In the genomic region with DNA sequence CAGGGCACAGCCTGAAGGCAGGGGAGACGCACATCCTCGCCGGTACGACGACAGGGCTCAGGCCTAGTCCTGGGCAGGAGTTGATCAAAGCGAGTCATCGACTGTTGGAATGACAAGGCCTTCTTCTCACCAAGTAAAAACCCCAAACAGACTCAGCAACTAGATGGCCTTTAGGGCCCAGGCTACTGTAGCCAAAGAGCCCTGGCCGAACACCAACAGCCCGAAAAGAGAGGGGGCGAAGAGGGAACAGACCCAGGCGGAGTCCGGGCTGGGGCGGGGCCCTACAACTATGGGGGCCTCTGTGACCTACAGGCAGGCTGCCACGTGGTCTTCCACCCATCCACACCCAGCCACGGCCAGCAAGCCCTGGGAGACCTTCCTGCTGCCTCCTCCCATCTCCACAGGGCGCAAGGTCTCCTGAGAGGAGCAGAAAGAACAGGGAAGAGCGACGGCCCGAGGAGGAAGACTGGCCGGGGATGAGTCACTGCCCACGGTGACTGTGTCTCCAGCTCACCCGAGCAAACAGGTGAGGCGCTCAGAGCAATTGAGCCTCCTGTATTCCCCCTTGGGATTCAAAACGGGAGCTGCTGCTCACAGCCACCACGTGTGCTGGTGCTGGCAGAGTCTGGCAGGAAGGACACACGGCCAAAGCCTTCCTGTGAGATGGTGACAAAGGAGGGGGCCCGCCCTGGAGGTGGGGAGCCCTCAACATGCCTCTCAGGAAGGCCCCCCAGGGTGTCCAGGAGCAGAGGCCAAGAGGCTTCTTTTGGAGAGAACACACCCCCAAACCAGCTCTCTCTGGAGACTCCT, we compare ENCODE assay signal across 8 cellular contexts. TPM values are rescaled to one million over a fixed set of nuclear protein-coding genes. Genes with fewer than 3 reads are reported as not detected.
DNase-seq lines count a peak whose midpoint lies in the region; ATAC-seq, FAIRE-seq and TF ChIP-seq lines count a peak whose summit lies in the region.

No MANE protein-coding gene starts in this region.

- TF ChIP-seq RAD21 in GM12878 (IDR thresholded peaks at IDR 0.05; ENCODE audit: insufficient read depth, low read depth, low read length): no peak

- SMC1A ChIA-PET in GM12878 (lab: Charles Lee; ENCODE audit: uncharacterized antibody, unreplicated experiment): interaction anchor here (1.1 kb wide), 1 partner anchor 47 kb away, joined by 3 read pairs; no protein-coding TSS in a partner anchor

- 63% methylated on average over 27 of the region's 27 CpGs for WGBS in GM12878 (ENCODE audit: insufficient coverage, insufficient replicate concordance, low lambda C conversion rate, missing lambda C conversion rate)

- RAD21 ChIA-PET in GM12878 (lab: Charles Lee; ENCODE audit: unreplicated experiment): no interaction called here

- H3K27ac ChIP-seq in GM12878 (ENCODE audit: control insufficient read depth, insufficient read depth): no peak overlapping the region
- H3K27ac ChIP-seq in left lung: peak overlapping the region; percentile 26 to 53

- no peak overlapping the region for H2AFZ ChIP-seq in GM12878 (ENCODE audit: control insufficient read depth, low read depth, low read length)

- no peak for DNase-seq in stimulated activated naive CD8-positive, alpha-beta T cell treated with anti-CD3 and anti-CD28 coated beads, Interleukin-15, Interleukin-2, amounts not matched to agents 100 U/mL and 50 U/mL, for 24 hours
- no peak for DNase-seq in GM12878 (ENCODE audit: low read depth, low spot score)
- peak in 1 of 2 donors; percentile 82 for DNase-seq in left lung
- no peak for DNase-seq in NCI-H446 treated with DMSO at 0.1 percent for 48 hours (lab: John Stamatoyannopoulos, UW)
- DNase-seq in effector CD8-positive, alpha-beta T cell (lab: John Stamatoyannopoulos, UW): no peak
- DNase-seq in HAP-1 (ENCODE audit: low spot score in 2 of 2): no peak
- no peak for DNase-seq in cortex of kidney (lab: John Stamatoyannopoulos, UW)

- H3K4me3 ChIP-seq in GM12878: no peak overlapping the region
- no peak overlapping the region for H3K4me3 ChIP-seq in left lung
- no peak overlapping the region for H3K4me3 ChIP-seq in HAP-1

- H3K4me1 Mint-ChIP-seq in stimulated activated naive CD8-positive, alpha-beta T cell treated with anti-CD3 and anti-CD28 coated beads, Interleukin-15, Interleukin-2, amounts not matched to agents 100 ng/mL and 50 ng/mL, for 24 hours (ENCODE audit: low read depth): peaks cover 25% of the 10 kb centered on the region

- CTCF ChIA-PET in GM12878 (lab: Yijun Ruan, JAX): no interaction called here

- peaks cover 2% of the 10 kb centered on the region for H3K4me1 ChIP-seq in GM12878 (ENCODE audit: control insufficient read depth, insufficient read depth, low read length)
- H3K4me1 ChIP-seq in left lung: peaks cover 18 to 47% of the 10 kb centered on the region in 2 donors
- H3K4me1 ChIP-seq in HAP-1: no peaks in the 10 kb centered on the region

- peak overlapping the region; percentile 61 for H3K27ac Mint-ChIP-seq in stimulated activated naive CD8-positive, alpha-beta T cell treated with anti-CD3 and anti-CD28 coated beads, Interleukin-15, Interleukin-2, amounts not matched to agents 100 ng/mL and 50 ng/mL, for 24 hours

- no peak overlapping the region for H3K4me3 Mint-ChIP-seq in stimulated activated naive CD8-positive, alpha-beta T cell treated with anti-CD3 and anti-CD28 coated beads, Interleukin-15, Interleukin-2, amounts not matched to agents 100 ng/mL and 50 ng/mL, for 24 hours

- H3K4me2 ChIP-seq in GM12878 (ENCODE audit: control insufficient read depth, insufficient read depth): no peak overlapping the region

- peaks cover 67% of the 10 kb centered on the region for H3K36me3 Mint-ChIP-seq in stimulated activated naive CD8-positive, alpha-beta T cell treated with anti-CD3 and anti-CD28 coated beads, Interleukin-15, Interleukin-2, amounts not matched to agents 100 ng/mL and 50 ng/mL, for 24 hours (ENCODE audit: low read depth)

- no peaks in the 10 kb centered on the region for H3K79me2 ChIP-seq in GM12878 (ENCODE audit: control insufficient read depth, insufficient read depth, low read length)

- no peak for ATAC-seq in stimulated activated naive CD8-positive, alpha-beta T cell treated with anti-CD3 and anti-CD28 coated beads, Interleukin-15, Interleukin-2, amounts not matched to agents 100 U/mL and 50 U/mL, for 24 hours
- ATAC-seq in GM12878: no peak
- no peak for ATAC-seq in left lung

- H3K27me3 ChIP-seq in GM12878 (replicated peaks in 1 of 2; ENCODE audit: control insufficient read depth in 2 of 2, insufficient read depth in 2 of 2, low read length in 1 of 2) (no peaks in the 10 kb centered on the region), left lung (no peaks in the 10 kb centered on the region), HAP-1 (ENCODE audit: low read depth) (no peaks in the 10 kb centered on the region)

- H3K9me3 ChIP-seq in GM12878 (replicated peaks; ENCODE audit: control insufficient read depth, insufficient read depth, low read length): no peaks in the 10 kb centered on the region
- H3K9me3 ChIP-seq in left lung: no peaks in the 10 kb centered on the region
- no peaks in the 10 kb centered on the region for H3K9me3 ChIP-seq in HAP-1

- POLR2A ChIA-PET in GM12878 (lab: Charles Lee): interaction anchor here (0.6 kb wide), 1 partner anchor 76 kb away, joined by 3 read pairs; no protein-coding TSS in a partner anchor

- BruUV-seq in GM12878 (replicated peaks; lab: Mats Ljungman, UMichigan): no TSS peak

- TF ChIP-seq EP300 in GM12878 (IDR thresholded peaks at IDR 0.05; ENCODE audit: borderline replicate concordance in 1 of 2, control insufficient read depth in 1 of 2, low read depth in 2 of 2, low read length in 2 of 2): no peak

- no peaks in the 10 kb centered on the region for H3K27me3 Mint-ChIP-seq in stimulated activated naive CD8-positive, alpha-beta T cell treated with anti-CD3 and anti-CD28 coated beads, Interleukin-15, Interleukin-2, amounts not matched to agents 100 ng/mL and 50 ng/mL, for 24 hours

- in situ Hi-C loops in GM12878 (cut with MboI) (no loop called here), HAP-1 (cut with MboI; ENCODE audit: low sequenced_read_pairs) (no loop called here)

- H3K36me3 ChIP-seq in GM12878 (ENCODE audit: control insufficient read depth in 2 of 2, insufficient read depth in 2 of 2, low read length in 1 of 2): peaks cover 35 to 73% of the 10 kb centered on the region in 2 experiments
- H3K36me3 ChIP-seq in left lung: peaks cover 13 to 95% of the 10 kb centered on the region in 2 donors
- H3K36me3 ChIP-seq in HAP-1 (replicated peaks): peaks cover 97% of the 10 kb centered on the region

- TF ChIP-seq POLR2A in GM12878 (IDR thresholded peaks at IDR 0.05; ENCODE audit: low read depth, low read length): peak; percentile 60

- H3K9ac ChIP-seq in GM12878 (ENCODE audit: control insufficient read depth, insufficient read depth, low read length): no peak overlapping the region

- intact Hi-C loops in GM12878 (cut with micrococcal nuclease; ENCODE audit: unreplicated experiment): no loop called here
- intact Hi-C loops in left lung (cut with DNase I): no loop called here

- H4K20me1 ChIP-seq in GM12878 (ENCODE audit: control insufficient read depth, insufficient read depth): peaks cover 5% of the 10 kb centered on the region

- no peaks in the 10 kb centered on the region for H3K9me3 Mint-ChIP-seq in stimulated activated naive CD8-positive, alpha-beta T cell treated with anti-CD3 and anti-CD28 coated beads, Interleukin-15, Interleukin-2, amounts not matched to agents 100 ng/mL and 50 ng/mL, for 24 hours

- FAIRE-seq in GM12878 (lab: Jason Lieb, UNC): no peak

- TF ChIP-seq CTCF in GM12878 (IDR thresholded peaks at IDR 0.05 in 2 of 3, conservative IDR thresholded peaks at IDR 0.05 in 1 of 3; ENCODE audit: control insufficient read depth in 2 of 3, extremely low read depth in 1 of 3, insufficient read depth in 1 of 3, low read depth in 3 of 3, low read length in 3 of 3) (no peak), left lung (IDR thresholded peaks at IDR 0.05) (no peak)

RNA-seq across cellular contexts. Expression of gene SLC16A3, which starts 17.7 kb away (rescaled TPM):
- total RNA-seq in GM12878 (2013; cell fraction: nucleolus; rRNA removed): 264 and 312 TPM in 2 replicates
- total RNA-seq in GM12878 (2014; rRNA removed) (33.4 and 37.8 TPM in 2 replicates), GM12878 (2014; rRNA removed; fragmentation: Illumina TruSeq; extraction: Trizol) (10.2 and 10.3 TPM in 2 replicates), GM12878 (2021) (46.5 and 49.5 TPM in 2 replicates), left lung (100 to 1,000 TPM in 1 of 2 donors, 10 to 100 TPM in 1; 71.2 to 149 TPM)
- 24.0 TPM for polyA plus RNA-seq in GM12878 (2011; ENCODE audit: low read depth)
- polyA plus RNA-seq in GM12878 (2011; rRNA removed) (18.0 and 44.4 TPM in 2 replicates), GM12878 (2014; fragmentation: Illumina TruSeq; extraction: Trizol) (0.44 and 4.6 TPM in 2 replicates), GM12878 (2014; fragmentation: Nextera tagmentation; extraction: Ambion mirVana) (1 to 10 TPM in 1 of 2 experiments, under 1 TPM in 1; 0.10 to 1.2 TPM), GM12878 (2014; rRNA removed) (30.0 and 33.0 TPM in 2 replicates), GM12878 (2016; fragmentation: Nextera tagmentation; extraction: Ambion mirVana) (1 to 10 TPM; 4.3 to 5.7 TPM)
- 60.2 and 98.5 TPM in 2 replicates for polyA plus RNA-seq in GM12878 (2011; cell fraction: cytosol; rRNA removed)
- 75.2 and 100 TPM in 2 replicates for polyA plus RNA-seq in GM12878 (2011; cell fraction: nucleus; rRNA removed)
- polyA plus RNA-seq in GM12878 (2012): 102 and 145 TPM in 2 replicates
- polyA minus RNA-seq in GM12878 (2011; rRNA and poly(A)+ RNA removed): 47.3 and 89.5 TPM in 2 replicates
- polyA minus RNA-seq in GM12878 (2011; cell fraction: cytosol; rRNA and poly(A)+ RNA removed): 32.2 and 37.6 TPM in 2 replicates
- 66.3 and 84.2 TPM in 2 replicates for polyA minus RNA-seq in GM12878 (2011; cell fraction: nucleus; rRNA and poly(A)+ RNA removed)

RNA-seq across cellular contexts. Expression of gene CSNK1D, which starts 26.9 kb away (rescaled TPM):
- 85.1 and 93.8 TPM in 2 replicates for total RNA-seq in GM12878 (2013; cell fraction: nucleolus; rRNA removed)
- total RNA-seq in GM12878 (2014; rRNA removed) (17.3 and 25.0 TPM in 2 replicates), GM12878 (2014; rRNA removed; fragmentation: Illumina TruSeq; extraction: Trizol) (26.4 and 27.8 TPM in 2 replicates), GM12878 (2021) (85.5 and 94.2 TPM in 2 replicates), left lung (100 to 1,000 TPM; 122 to 160 TPM)
- polyA plus RNA-seq in GM12878 (2011; ENCODE audit: low read depth): 42.9 TPM
- polyA plus RNA-seq in GM12878 (2011; rRNA removed) (40.7 and 54.4 TPM in 2 replicates), GM12878 (2014; fragmentation: Illumina TruSeq; extraction: Trizol) (72.5 and 105 TPM in 2 replicates), GM12878 (2014; fragmentation: Nextera tagmentation; extraction: Ambion mirVana) (10 to 100 TPM in 1 of 2 experiments, 1 to 10 TPM in 1; 5.7 to 13.0 TPM), GM12878 (2014; rRNA removed) (74.9 and 90.3 TPM in 2 replicates), GM12878 (2016; fragmentation: Nextera tagmentation; extraction: Ambion mirVana) (10 to 100 TPM; 61.8 to 63.4 TPM)
- polyA plus RNA-seq in GM12878 (2011; cell fraction: cytosol; rRNA removed): 58.6 and 69.9 TPM in 2 replicates
- 236 and 302 TPM in 2 replicates for polyA plus RNA-seq in GM12878 (2011; cell fraction: nucleus; rRNA removed)
- polyA plus RNA-seq in GM12878 (2012): 62.0 and 78.9 TPM in 2 replicates
- 53.9 and 56.8 TPM in 2 replicates for polyA minus RNA-seq in GM12878 (2011; rRNA and poly(A)+ RNA removed)
- 25.1 and 26.0 TPM in 2 replicates for polyA minus RNA-seq in GM12878 (2011; cell fraction: cytosol; rRNA and poly(A)+ RNA removed)
- polyA minus RNA-seq in GM12878 (2011; cell fraction: nucleus; rRNA and poly(A)+ RNA removed): 38.6 and 73.4 TPM in 2 replicates

RNA-seq across cellular contexts. Expression of gene CCDC57, which starts 33.9 kb away (rescaled TPM):
- total RNA-seq in GM12878 (2013; cell fraction: nucleolus; rRNA removed): 92.3 and 116 TPM in 2 replicates
- total RNA-seq in GM12878 (2014; rRNA removed) (43.0 and 49.0 TPM in 2 replicates), GM12878 (2014; rRNA removed; fragmentation: Illumina TruSeq; extraction: Trizol) (36.9 and 42.5 TPM in 2 replicates), GM12878 (2021) (69.1 and 74.1 TPM in 2 replicates), left lung (10 to 100 TPM; 41.7 to 54.5 TPM)
- 82.9 TPM for polyA plus RNA-seq in GM12878 (2011; ENCODE audit: low read depth)
- polyA plus RNA-seq in GM12878 (2011; rRNA removed) (16.2 and 30.5 TPM in 2 replicates), GM12878 (2014; fragmentation: Illumina TruSeq; extraction: Trizol) (7.2 and 29.3 TPM in 2 replicates), GM12878 (2014; fragmentation: Nextera tagmentation; extraction: Ambion mirVana) (10 to 100 TPM in 1 of 2 experiments, 1 to 10 TPM in 1; 5.4 to 18.0 TPM), GM12878 (2014; rRNA removed) (123 and 135 TPM in 2 replicates), GM12878 (2016; fragmentation: Nextera tagmentation; extraction: Ambion mirVana) (10 to 100 TPM; 77.2 to 80.3 TPM)
- 93.0 and 152 TPM in 2 replicates for polyA plus RNA-seq in GM12878 (2011; cell fraction: cytosol; rRNA removed)
- 97.1 and 115 TPM in 2 replicates for polyA plus RNA-seq in GM12878 (2011; cell fraction: nucleus; rRNA removed)
- polyA plus RNA-seq in GM12878 (2012): 44.5 and 61.4 TPM in 2 replicates
- polyA minus RNA-seq in GM12878 (2011; rRNA and poly(A)+ RNA removed): 9.0 and 23.6 TPM in 2 replicates
- 7.8 and 11.4 TPM in 2 replicates for polyA minus RNA-seq in GM12878 (2011; cell fraction: cytosol; rRNA and poly(A)+ RNA removed)
- polyA minus RNA-seq in GM12878 (2011; cell fraction: nucleus; rRNA and poly(A)+ RNA removed): 13.3 and 20.4 TPM in 2 replicates
